ENCODE assay signal across 9 cellular contexts in genomic region chr3:172181936-172182708, GRCh38.
DNase-seq lines count a peak whose midpoint lies in the region; ATAC-seq and TF ChIP-seq lines count a peak whose summit lies in the region.
"Had no signal": no experiment of that assay in that cellular context is flagged by ENCODE, and none has a peak within 500 bp of the region (broad histone marks: within the 10 kb centered on the region; RNA-seq: fewer than 3 reads in every experiment).

No MANE protein-coding gene starts in this region.

- H3K4me3 ChIP-seq in mammary epithelial cell (replicated peaks in 1 of 3; ENCODE audit: insufficient read depth in 1 of 3, low read depth in 2 of 3, low read length in 3 of 3): peak overlapping the region in 2 of 3 experiments; percentile 5 to 9
- H3K4me3 ChIP-seq in naive thymus-derived CD4-positive, alpha-beta T cell (ENCODE audit: low read length): no peak overlapping the region

- dilution Hi-C loops in mammary epithelial cell (cut with HindIII; ENCODE audit: low sequenced_read_pairs): no loop called here

- in situ Hi-C loops in KBM-7 (cut with MboI; ENCODE audit: low pct_unique_long_range_greater_than_20kb, low sequenced_read_pairs) (no loop called here), mammary epithelial cell (cut with MboI; ENCODE audit: low sequenced_read_pairs in 2 of 2) (no loop called here)

- peak overlapping the region; percentile 52 for H3K9ac ChIP-seq in mammary epithelial cell (ENCODE audit: insufficient read depth, low read length)

- H3K27ac ChIP-seq in mammary epithelial cell (ENCODE audit: insufficient read depth, low read depth, low read length): peak overlapping the region; percentile 39
- H3K27ac ChIP-seq in naive thymus-derived CD4-positive, alpha-beta T cell (ENCODE audit: low read depth, low read length): no peak overlapping the region

- peaks cover 0 to 2% (median 0%) of the 10 kb centered on the region in 5 donors for H3K27me3 Mint-ChIP-seq in naive thymus-derived CD4-positive, alpha-beta T cell

- 38% methylated on average over 6 of the region's 7 CpGs for WGBS in mammary epithelial cell (ENCODE audit: low coverage, missing lambda C conversion rate)

- peaks cover 0 to 7% (median 0%) of the 10 kb centered on the region in 11 donors for H3K9me3 Mint-ChIP-seq in naive thymus-derived CD4-positive, alpha-beta T cell

- no peak overlapping the region for H3K4me3 Mint-ChIP-seq in naive thymus-derived CD4-positive, alpha-beta T cell

- no peaks in the 10 kb centered on the region for H3K27me3 ChIP-seq in mammary epithelial cell (ENCODE audit: insufficient read depth, low read length)
- no peaks in the 10 kb centered on the region for H3K27me3 ChIP-seq in naive thymus-derived CD4-positive, alpha-beta T cell (ENCODE audit: control insufficient read depth in 2 of 2, insufficient read depth in 2 of 2, low read length in 2 of 2)

- H3K36me3 ChIP-seq in mammary epithelial cell (ENCODE audit: insufficient read depth, low read length): no peaks in the 10 kb centered on the region
- H3K36me3 ChIP-seq in naive thymus-derived CD4-positive, alpha-beta T cell (ENCODE audit: control insufficient read depth in 2 of 3, insufficient read depth in 3 of 3, low read length in 3 of 3): no peaks in the 10 kb centered on the region

- H3K36me3 Mint-ChIP-seq in naive thymus-derived CD4-positive, alpha-beta T cell: peaks cover 0 to 14% (median 12%) of the 10 kb centered on the region in 5 donors

- peaks cover 93% of the 10 kb centered on the region for H3K79me2 ChIP-seq in mammary epithelial cell (ENCODE audit: insufficient read depth, low read length)

- TF ChIP-seq CTCF in mammary epithelial cell (conservative IDR thresholded peaks at IDR 0.05 in 1 of 2, IDR thresholded peaks at IDR 0.05 in 1 of 2; ENCODE audit: extremely low read depth in 1 of 2, insufficient read depth in 1 of 2, low read depth in 1 of 2, low read length in 2 of 2): no peak

- BruUV-seq in mammary epithelial cell (replicated peaks; lab: Mats Ljungman, UMichigan): no TSS peak

- peaks cover 17% of the 10 kb centered on the region for H3K4me1 ChIP-seq in mammary epithelial cell (ENCODE audit: insufficient read depth, low read length)
- no peaks in the 10 kb centered on the region for H3K4me1 ChIP-seq in naive thymus-derived CD4-positive, alpha-beta T cell (ENCODE audit: control insufficient read depth in 2 of 2, insufficient read depth in 2 of 2, low read length in 2 of 2)

- no peaks in the 10 kb centered on the region for H3K9me3 ChIP-seq in mammary epithelial cell (replicated peaks; ENCODE audit: insufficient read depth, low read length)
- H3K9me3 ChIP-seq in naive thymus-derived CD4-positive, alpha-beta T cell (ENCODE audit: control insufficient read depth in 2 of 3, low read length in 3 of 3): no peaks in the 10 kb centered on the region

- peaks cover 6 to 41% (median 23%) of the 10 kb centered on the region in 7 donors for H3K4me1 Mint-ChIP-seq in naive thymus-derived CD4-positive, alpha-beta T cell

- no peaks in the 10 kb centered on the region for H4K20me1 ChIP-seq in mammary epithelial cell (ENCODE audit: insufficient read depth, low read length)

- intact Hi-C loops in mammary epithelial cell (cut with micrococcal nuclease): no loop called here
- intact Hi-C loops in naive thymus-derived CD4-positive, alpha-beta T cell (cut with micrococcal nuclease): no loop called here

- DNase-seq in ELF-1 (ENCODE audit: low read depth, low spot score) (peak; percentile 46), KBM-7 (peak; percentile 31), mammary epithelial cell (peak; percentile 67), LoVo (ENCODE audit: low spot score) (no peak), T1000 (lab: John Stamatoyannopoulos, UW) (no peak)
- DNase-seq in naive thymus-derived CD4-positive, alpha-beta T cell: no peak
- no peak for DNase-seq in activated naive CD4-positive, alpha-beta T cell (lab: John Stamatoyannopoulos, UW)
- DNase-seq: GF-D8 had no signal

- H2AFZ ChIP-seq in mammary epithelial cell (ENCODE audit: low read depth, low read length): no peak overlapping the region

- POLR2A ChIA-PET in naive thymus-derived CD4-positive, alpha-beta T cell (lab: Charles Lee): no interaction called here

- CTCF ChIA-PET in mammary epithelial cell (lab: Charles Lee; ENCODE audit: low non-redundant PET): no interaction called here
- CTCF ChIA-PET in naive thymus-derived CD4-positive, alpha-beta T cell (lab: Charles Lee): no interaction called here

- peak overlapping the region in 4 of 9 donors; percentile 5 to 74 (median 10) for H3K27ac Mint-ChIP-seq in naive thymus-derived CD4-positive, alpha-beta T cell

- ATAC-seq in naive thymus-derived CD4-positive, alpha-beta T cell: peak; percentile 32
- no peak for ATAC-seq in GM18519 (IDR thresholded peaks at IDR 0.05; ENCODE audit: low FRiP score, unreplicated experiment)

- H3K4me2 ChIP-seq in mammary epithelial cell (ENCODE audit: insufficient read depth, low read depth, low read length): peak overlapping the region; percentile 19

Comparison
In these comparisons a context has a peak if more than half of its experiments do, and no peak if none do; other contexts are left out.
1. DNase-seq: peak in ELF-1 (single experiment), KBM-7 (single experiment) and mammary epithelial cell (single experiment); none in naive thymus-derived CD4-positive, alpha-beta T cell (0 of 9), LoVo (single experiment), activated naive CD4-positive, alpha-beta T cell (0 of 4) and T1000 (single experiment).